In genomic region chr1:174818951-174819350, GRCh38 we compare ENCODE assay signal across 20 cellular contexts.
A peak's percentile ranks its signal among the peaks of the same experiment; 100 is the strongest.
DNase-seq lines count a peak whose midpoint lies in the region; ATAC-seq and TF ChIP-seq lines count a peak whose summit lies in the region.
"Had no signal": no experiment of that assay in that cellular context is flagged by ENCODE, and none has a peak within 500 bp of the region (broad histone marks: within the 10 kb centered on the region; RNA-seq: fewer than 3 reads in every experiment).

No MANE protein-coding gene starts in this region.

- no peak overlapping the region for H4K12ac ChIP-seq in trophoblast cell (ENCODE audit: low read depth, low read length)

- no peak overlapping the region for H3K4me3 Mint-ChIP-seq in activated T-cell treated with anti-CD3 and anti-CD28 coated beads, Interleukin-2, amount 50 U/mL, for 72 hours
- H3K4me3 Mint-ChIP-seq in activated T-cell treated with anti-CD3 and anti-CD28 coated beads, Interleukin-2, amount 50 U/mL, for 24 hours: no peak overlapping the region
- H3K4me3 Mint-ChIP-seq in activated T-helper 17 cell treated with anti-CD3 and anti-CD28 coated beads, Interleukin-2, amount 50 U/mL, for 72 hours: no peak overlapping the region
- no peak overlapping the region for H3K4me3 Mint-ChIP-seq in T-cell
- H3K4me3 Mint-ChIP-seq: activated CD4-positive, alpha-beta T cell treated with anti-CD3 and anti-CD28 coated beads, Interleukin-2, amount 10 ng/mL, durations not matched to agents 7 days and 5 days; IgD-negative memory B cell; mesothelial cell of epicardium had no signal

- H3K9me2 ChIP-seq in MM.1S (replicated peaks; ENCODE audit: insufficient read depth, low read length): no peaks in the 10 kb centered on the region

- H3K9me3 ChIP-seq in trophoblast cell (ENCODE audit: insufficient read depth, low read depth, low read length) (no peaks in the 10 kb centered on the region), MM.1S (replicated peaks; ENCODE audit: insufficient read depth, low read length) (no peaks in the 10 kb centered on the region)
- H3K9me3 ChIP-seq: neutrophil, vagina had no signal

- no peak overlapping the region for H2AK5ac ChIP-seq in trophoblast cell (ENCODE audit: low read length)

- H3K9ac ChIP-seq in KMS-11 (no peak overlapping the region), trophoblast cell (ENCODE audit: low read length) (no peak overlapping the region), MM.1S (ENCODE audit: low read length) (no peak overlapping the region)

- H3K79me2 ChIP-seq in KMS-11 (ENCODE audit: insufficient read depth, low read depth) (no peaks in the 10 kb centered on the region), trophoblast cell (ENCODE audit: control insufficient read depth, insufficient read depth, low read length, poor library complexity) (no peaks in the 10 kb centered on the region), MM.1S (ENCODE audit: low read length) (no peaks in the 10 kb centered on the region)

- TF ChIP-seq CTCF in KMS-11 (conservative IDR thresholded peaks at IDR 0.05; ENCODE audit: low read depth, low read length): no peak
- TF ChIP-seq CTCF in MM.1S (IDR thresholded peaks at IDR 0.05; ENCODE audit: low read length): no peak

- no peak overlapping the region for H3K27ac ChIP-seq in KMS-11
- no peak overlapping the region for H3K27ac ChIP-seq in trophoblast cell (ENCODE audit: low read depth, low read length)
- no peak overlapping the region for H3K27ac ChIP-seq in MM.1S (ENCODE audit: low read length)
- H3K27ac ChIP-seq: neutrophil, skin epidermis, vagina had no signal

- no peaks in the 10 kb centered on the region for H4K20me1 ChIP-seq in KMS-11 (ENCODE audit: insufficient read depth)
- no peaks in the 10 kb centered on the region for H4K20me1 ChIP-seq in MM.1S (ENCODE audit: insufficient read depth, low read length)

- no peaks in the 10 kb centered on the region for H3F3A ChIP-seq in MM.1S (ENCODE audit: insufficient read depth, low read length)

- no peak overlapping the region for H4K8ac ChIP-seq in trophoblast cell (ENCODE audit: low read depth, low read length)

- no peak overlapping the region for H2BK120ac ChIP-seq in trophoblast cell (ENCODE audit: insufficient read depth, low read length, poor library complexity)

- peaks cover 0 to 2% of the 10 kb centered on the region in 2 donors for H3K9me3 Mint-ChIP-seq in activated T-cell treated with anti-CD3 and anti-CD28 coated beads, Interleukin-2, amount 50 U/mL, for 72 hours
- H3K9me3 Mint-ChIP-seq in activated T-cell treated with anti-CD3 and anti-CD28 coated beads, Interleukin-2, amount 50 U/mL, for 24 hours: no peaks in the 10 kb centered on the region
- no peaks in the 10 kb centered on the region for H3K9me3 Mint-ChIP-seq in activated T-helper 17 cell treated with anti-CD3 and anti-CD28 coated beads, Interleukin-2, amount 50 U/mL, for 72 hours
- no peaks in the 10 kb centered on the region for H3K9me3 Mint-ChIP-seq in T-cell
- H3K9me3 Mint-ChIP-seq: activated CD4-positive, alpha-beta T cell treated with anti-CD3 and anti-CD28 coated beads, Interleukin-2, amount 10 ng/mL, durations not matched to agents 7 days and 5 days; IgD-negative memory B cell; mesothelial cell of epicardium had no signal

- H3K27me3 ChIP-seq in KMS-11 (ENCODE audit: insufficient read depth, low read depth) (no peaks in the 10 kb centered on the region), trophoblast cell (ENCODE audit: insufficient read depth, low read length) (no peaks in the 10 kb centered on the region), MM.1S (replicated peaks; ENCODE audit: insufficient read depth, low read length) (0 out of 2 replicates have a peak, but pooled peaks cover 3% of the 10 kb centered on the region)
- H3K27me3 ChIP-seq: neutrophil, vagina had no signal

- H2BK12ac ChIP-seq in trophoblast cell (ENCODE audit: low read length): no peak overlapping the region

- H3K79me1 ChIP-seq in trophoblast cell (ENCODE audit: low read length): no peaks in the 10 kb centered on the region

- POLR2A ChIA-PET in T-cell (lab: Charles Lee): interaction anchor here in 1 of 2 donors (0.7 kb wide), 2 partner anchors 165 to 224 kb away, joined by 11 to 20 read pairs; no protein-coding TSS in a partner anchor

- H2AFZ ChIP-seq in KMS-11 (ENCODE audit: low read depth) (no peak overlapping the region), trophoblast cell (ENCODE audit: insufficient read depth, low read length, poor library complexity) (no peak overlapping the region), MM.1S (ENCODE audit: low read length) (no peak overlapping the region)

- H3K23ac ChIP-seq in trophoblast cell (ENCODE audit: low read length): no peak overlapping the region

- H3K14ac ChIP-seq in trophoblast cell (ENCODE audit: low read length): no peak overlapping the region

- WGBS in trophoblast cell (ENCODE audit: extremely low coverage, insufficient coverage, insufficient read length): no CpG with 5 or more reads among the region's 1 CpG

- H3K4me1 Mint-ChIP-seq in activated T-cell treated with anti-CD3 and anti-CD28 coated beads, Interleukin-2, amount 50 U/mL, for 72 hours (ENCODE audit: low read depth): peaks cover 30% of the 10 kb centered on the region
- peaks cover 25% of the 10 kb centered on the region for H3K4me1 Mint-ChIP-seq in activated T-cell treated with anti-CD3 and anti-CD28 coated beads, Interleukin-2, amount 50 U/mL, for 24 hours (ENCODE audit: low read depth)
- H3K4me1 Mint-ChIP-seq in activated T-helper 17 cell treated with anti-CD3 and anti-CD28 coated beads, Interleukin-2, amount 50 U/mL, for 72 hours: peaks cover 15% of the 10 kb centered on the region
- H3K4me1 Mint-ChIP-seq in T-cell: peaks cover 0 to 8% (median 3%) of the 10 kb centered on the region in 3 donors

- H3K4me2 ChIP-seq in KMS-11: peak overlapping the region; percentile 7; the same call in 1 of the 2 replicates
- H3K4me2 ChIP-seq in trophoblast cell (ENCODE audit: low read length): no peak overlapping the region
- H3K4me2 ChIP-seq in MM.1S (ENCODE audit: low read depth, low read length): no peak overlapping the region

- CTCF ChIA-PET in T-cell (lab: Charles Lee): interaction anchor here (0.7 to 1.0 kb wide), 2 partner anchors 59 to 115 kb away, joined by 9 read pairs; no protein-coding TSS in a partner anchor

- H3K18ac ChIP-seq in trophoblast cell (ENCODE audit: low read length): no peak overlapping the region

- no peak overlapping the region for H4K91ac ChIP-seq in trophoblast cell (ENCODE audit: low read depth, low read length)

- no peaks in the 10 kb centered on the region for H3K27me3 Mint-ChIP-seq in activated T-cell treated with anti-CD3 and anti-CD28 coated beads, Interleukin-2, amount 50 U/mL, for 72 hours (ENCODE audit: low read depth)
- H3K27me3 Mint-ChIP-seq in activated T-cell treated with anti-CD3 and anti-CD28 coated beads, Interleukin-2, amount 50 U/mL, for 24 hours: no peaks in the 10 kb centered on the region
- no peaks in the 10 kb centered on the region for H3K27me3 Mint-ChIP-seq in activated T-helper 17 cell treated with anti-CD3 and anti-CD28 coated beads, Interleukin-2, amount 50 U/mL, for 72 hours
- H3K27me3 Mint-ChIP-seq in T-cell: no peaks in the 10 kb centered on the region
- H3K27me3 Mint-ChIP-seq: activated CD4-positive, alpha-beta T cell treated with anti-CD3 and anti-CD28 coated beads, Interleukin-2, amount 10 ng/mL, durations not matched to agents 7 days and 5 days; IgD-negative memory B cell; stimulated activated naive CD8-positive, alpha-beta T cell treated with anti-CD3 and anti-CD28 coated beads, Interleukin-15, amount 100 ng/mL, for 72 hours had no signal

- H3K4me1 ChIP-seq in KMS-11 (ENCODE audit: low read depth, poor library complexity, severe bottlenecking) (peaks cover 71% of the 10 kb centered on the region), trophoblast cell (ENCODE audit: control insufficient read depth in 1 of 2, insufficient read depth in 2 of 2, low read length in 2 of 2) (no peaks in the 10 kb centered on the region), MM.1S (ENCODE audit: low read length) (peaks cover 37% of the 10 kb centered on the region)
- H3K4me1 ChIP-seq: vagina had no signal

- H3K36me3 ChIP-seq in KMS-11 (ENCODE audit: insufficient read depth): no peaks in the 10 kb centered on the region
- H3K36me3 ChIP-seq in trophoblast cell (ENCODE audit: control insufficient read depth in 1 of 2, insufficient read depth in 2 of 2, low read length in 2 of 2): no peaks in the 10 kb centered on the region
- no peaks in the 10 kb centered on the region for H3K36me3 ChIP-seq in MM.1S (replicated peaks; ENCODE audit: insufficient read depth, low read length)
- H3K36me3 ChIP-seq: neutrophil, vagina had no signal

- ATAC-seq in activated T-cell treated with anti-CD3 and anti-CD28 coated beads, Interleukin-2, amount 50 U/mL, for 72 hours (replicated peaks in 1 of 2): peak; percentile 51 to 63
- ATAC-seq in activated T-helper 17 cell treated with anti-CD3 and anti-CD28 coated beads, Interleukin-2, amount 50 U/mL, for 72 hours (replicated peaks): peak; percentile 61
- ATAC-seq in T-cell (replicated peaks in 1 of 4): no peak
- ATAC-seq: Panc1 had no signal

- no peak for DNase-seq in activated T-cell treated with anti-CD3 and anti-CD28 coated beads, Interleukin-2, amount 50 U/mL, for 72 hours
- DNase-seq in activated T-cell treated with anti-CD3 and anti-CD28 coated beads, Interleukin-2, amount 50 U/mL, for 24 hours: no peak
- peak; percentile 14 to 42 for DNase-seq in trophoblast cell
- no peak for DNase-seq in T-cell
- no peak for DNase-seq in MM.1S
- DNase-seq in effector CD4-positive, alpha-beta T cell: no peak
- DNase-seq: activated CD4-positive, alpha-beta T cell treated with anti-CD3 and anti-CD28 coated beads, Interleukin-2, amount 10 ng/mL, durations not matched to agents 7 days and 5 days; effector memory CD4-positive, alpha-beta T cell; foreskin melanocyte; NCI-H1436 treated with DMSO at 0.1 percent for 48 hours; NCI-H524; stimulated activated naive CD8-positive, alpha-beta T cell treated with anti-CD3 and anti-CD28 coated beads, Interleukin-15, amount 100 ng/mL, for 72 hours had no signal

- no peak overlapping the region for H2BK5ac ChIP-seq in trophoblast cell (ENCODE audit: low read depth, low read length, poor library complexity)

- peaks cover 2 to 3% of the 10 kb centered on the region in 2 donors for H3K36me3 Mint-ChIP-seq in activated T-cell treated with anti-CD3 and anti-CD28 coated beads, Interleukin-2, amount 50 U/mL, for 72 hours (ENCODE audit: insufficient read depth in 2 of 2)
- peaks cover 8% of the 10 kb centered on the region for H3K36me3 Mint-ChIP-seq in activated T-cell treated with anti-CD3 and anti-CD28 coated beads, Interleukin-2, amount 50 U/mL, for 24 hours (ENCODE audit: low read depth)
- H3K36me3 Mint-ChIP-seq in activated T-helper 17 cell treated with anti-CD3 and anti-CD28 coated beads, Interleukin-2, amount 50 U/mL, for 72 hours (ENCODE audit: low read depth): peaks cover 5% of the 10 kb centered on the region
- H3K36me3 Mint-ChIP-seq in T-cell: peaks cover 45% of the 10 kb centered on the region
- H3K36me3 Mint-ChIP-seq: mesothelial cell of epicardium had no signal

- no peak overlapping the region for H3K4ac ChIP-seq in trophoblast cell (ENCODE audit: low read depth, low read length)

- H3K4me3 ChIP-seq in KMS-11 (IDR thresholded peaks at IDR 0.05; ENCODE audit: insufficient read depth, low read depth, low read length): no peak overlapping the region
- H3K4me3 ChIP-seq in trophoblast cell (ENCODE audit: low read depth, low read length): no peak overlapping the region
- no peak overlapping the region for H3K4me3 ChIP-seq in MM.1S (ENCODE audit: low read length)
- H3K4me3 ChIP-seq: skin epidermis, vagina had no signal

- H3K27ac Mint-ChIP-seq in activated T-cell treated with anti-CD3 and anti-CD28 coated beads, Interleukin-2, amount 50 U/mL, for 72 hours: peak overlapping the region; percentile 10
- no peak overlapping the region for H3K27ac Mint-ChIP-seq in activated T-cell treated with anti-CD3 and anti-CD28 coated beads, Interleukin-2, amount 50 U/mL, for 24 hours
- peak overlapping the region; percentile 24 for H3K27ac Mint-ChIP-seq in activated T-helper 17 cell treated with anti-CD3 and anti-CD28 coated beads, Interleukin-2, amount 50 U/mL, for 72 hours
- H3K27ac Mint-ChIP-seq in T-cell: no peak overlapping the region
- H3K27ac Mint-ChIP-seq: activated CD4-positive, alpha-beta T cell treated with anti-CD3 and anti-CD28 coated beads, Interleukin-2, amount 10 ng/mL, durations not matched to agents 7 days and 5 days; mesothelial cell of epicardium had no signal

Comparison
In these comparisons a context has a peak if more than half of its experiments do, and no peak if none do; other contexts are left out.
1. H3K27ac Mint-ChIP-seq: peak in activated T-cell treated with anti-CD3 and anti-CD28 coated beads, Interleukin-2, amount 50 U/mL, for 72 hours (single experiment) and activated T-helper 17 cell treated with anti-CD3 and anti-CD28 coated beads, Interleukin-2, amount 50 U/mL, for 72 hours (single experiment); none in activated T-cell treated with anti-CD3 and anti-CD28 coated beads, Interleukin-2, amount 50 U/mL, for 24 hours (single experiment) and T-cell (0 of 2).
2. ATAC-seq: peak in activated T-cell treated with anti-CD3 and anti-CD28 coated beads, Interleukin-2, amount 50 U/mL, for 72 hours (2 of 2) and activated T-helper 17 cell treated with anti-CD3 and anti-CD28 coated beads, Interleukin-2, amount 50 U/mL, for 72 hours (single experiment); none in T-cell (0 of 4).
3. DNase-seq: peak in trophoblast cell (2 of 2); none in activated T-cell treated with anti-CD3 and anti-CD28 coated beads, Interleukin-2, amount 50 U/mL, for 72 hours (0 of 2), activated T-cell treated with anti-CD3 and anti-CD28 coated beads, Interleukin-2, amount 50 U/mL, for 24 hours (single experiment), T-cell (0 of 34), MM.1S (single experiment) and effector CD4-positive, alpha-beta T cell (single experiment).